In the genomic region with DNA sequence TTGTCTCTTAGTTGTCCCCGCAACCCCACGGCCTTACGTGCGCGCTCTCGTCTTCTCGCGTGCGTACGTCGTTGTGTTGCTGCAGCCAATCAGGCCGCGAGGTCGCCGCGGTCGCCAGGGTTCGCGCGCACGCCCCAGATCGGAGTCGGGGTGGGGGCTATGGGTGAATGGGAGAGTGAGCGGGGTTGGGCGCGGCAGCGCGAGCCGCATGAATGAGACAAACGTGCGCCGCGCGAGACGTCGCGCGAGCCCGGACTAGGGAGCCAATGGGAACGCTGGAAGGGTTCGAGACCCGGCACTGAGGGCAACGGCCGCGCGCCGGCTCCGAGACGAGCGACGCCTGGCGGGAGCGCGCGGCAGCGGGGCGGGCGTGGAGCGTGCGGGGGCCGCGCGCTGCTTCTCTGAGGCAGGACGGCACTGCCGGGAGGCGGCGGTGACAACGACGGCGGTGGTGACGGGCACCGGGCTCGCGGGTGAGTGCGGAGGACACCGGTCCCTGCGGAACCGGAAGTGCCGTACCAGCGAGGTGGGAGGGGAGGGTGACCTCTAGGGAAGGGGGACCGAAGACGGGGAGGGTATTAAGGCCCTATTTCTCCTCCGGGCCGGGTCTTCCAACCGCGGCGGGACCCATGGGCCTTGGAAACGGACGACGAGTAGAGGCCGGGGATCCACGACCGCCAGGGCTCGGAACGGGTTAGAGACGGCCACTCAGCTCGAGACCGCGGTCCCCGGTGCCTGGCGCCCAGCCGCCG, we compare ENCODE assay signal across 8 cellular contexts. TPM values are rescaled to one million over a fixed set of nuclear protein-coding genes. Genes with fewer than 3 reads are reported as not detected.
DNase-seq lines count a peak whose midpoint lies in the region; ATAC-seq and TF ChIP-seq lines count a peak whose summit lies in the region.

Gene ZDHHC5, plus strand, starts transcription at position 400 of the 752 bp plus-strand sequence. CDS start 4,977 bp downstream, outside the sequence.

- peak within 1 kb of the TSS; percentile 86 for H3K4me2 ChIP-seq in parathyroid adenoma (ENCODE audit: low read length)

- ATAC-seq in HG02678 (IDR thresholded peaks at IDR 0.05; ENCODE audit: unreplicated experiment) = peak; percentile 81
- ATAC-seq in Right ventricle myocardium superior (ENCODE audit: poor library complexity) = peak; percentile 96

- TF ChIP-seq POLR2A in tibial nerve (IDR thresholded peaks at IDR 0.05) = peak; percentile 34 to 72

- H3K79me2 ChIP-seq in parathyroid adenoma = peaks cover 10% of the 10 kb centered on the region

- peak within 1 kb of the TSS; percentile 91 for H2AFZ ChIP-seq in parathyroid adenoma

- WGBS in tibial nerve, 2 donors = 0 to 1% methylated on average over 32 to 61 of the region's 103 CpGs

- peak; percentile 48; the same call in 2 of the 3 replicates for TF ChIP-seq CTCF in GM12872 (IDR thresholded peaks at IDR 0.05; ENCODE audit: insufficient read depth, low read depth, low read length)
- peak; percentile 29 for TF ChIP-seq CTCF in parathyroid adenoma (IDR thresholded peaks at IDR 0.05)
- TF ChIP-seq CTCF in tibial nerve (IDR thresholded peaks at IDR 0.05) = peak; percentile 52 to 81 (median 66)

- H3K9me3 ChIP-seq in parathyroid adenoma (ENCODE audit: control insufficient read depth, low read length) (no peaks in the 10 kb centered on the region), tibial nerve (no peaks in the 10 kb centered on the region)

- peak in 1 of 2 donors; percentile 55 for TF ChIP-seq EP300 in tibial nerve (IDR thresholded peaks at IDR 0.05)

- H3K9ac ChIP-seq in parathyroid adenoma = peak within 1 kb of the TSS; percentile 72

- H3K4me1 ChIP-seq in parathyroid adenoma (peaks cover 2% of the 10 kb centered on the region), tibial nerve (peaks cover 0 to 44% (median 21%) of the 10 kb centered on the region in 4 donors)

- DNase-seq in NCI-H1417 (lab: John Stamatoyannopoulos, UW) (peak; percentile 98 to 100 (median 100)), SW 1271 (lab: John Stamatoyannopoulos, UW) (peak; percentile 96 to 98), Right ventricle myocardium superior (peak; percentile 100), tibial nerve (ENCODE audit: low spot score in 2 of 2) (peak; percentile 97)
- DNase-seq in activated naive CD8-positive, alpha-beta T cell treated with anti-CD3 and anti-CD28 coated beads, Interleukin-2, amount 50 U/mL, for 16 hours (ENCODE audit: low read depth, low spot score) = peak; percentile 98

- H3K36me3 ChIP-seq in parathyroid adenoma (ENCODE audit: control insufficient read depth, insufficient read depth, low read length) (no peaks in the 10 kb centered on the region), tibial nerve (peaks cover 0 to 16% (median 6%) of the 10 kb centered on the region in 3 donors)

- intact Hi-C loops in Right ventricle myocardium superior (cut with DNase I) = no loop called here

- H3K27me3 ChIP-seq in parathyroid adenoma (ENCODE audit: control insufficient read depth, insufficient read depth, low read length) (no peaks in the 10 kb centered on the region), tibial nerve (no peaks in the 10 kb centered on the region)

- peak within 1 kb of the TSS; percentile 83 for H3K4me3 ChIP-seq in parathyroid adenoma (ENCODE audit: low read depth, low read length)
- H3K4me3 ChIP-seq in tibial nerve = peak within 1 kb of the TSS; percentile 57 to 89 (median 86)

- H3K27ac ChIP-seq in parathyroid adenoma (peak within 1 kb of the TSS; percentile 99), tibial nerve (peak within 1 kb of the TSS; percentile 97 to 99 (median 98))

RNA-seq across cellular contexts. Expression of gene ZDHHC5, which starts in this region (rescaled TPM):
- total RNA-seq in Right ventricle myocardium superior = 43.7 TPM
- 10 to 100 TPM; 26.0 to 57.3 (median 33.7) TPM for total RNA-seq in tibial nerve

Comparison
In these comparisons a context has a peak if more than half of its experiments do, and no peak if none do; other contexts are left out.
1. Peak in every context shown above with its lines: DNase-seq, ATAC-seq, H3K4me3 ChIP-seq and H3K27ac ChIP-seq.